24 cellular contexts compared by ENCODE assay signal in genomic region chr11:81331611-81332205, GRCh38.
"Had no signal": no experiment of that assay in that cellular context is flagged by ENCODE, and none has a peak within 500 bp of the region (broad histone marks: within the 10 kb centered on the region; RNA-seq: fewer than 3 reads in every experiment).

No MANE protein-coding gene starts in this region.

- H3K27ac ChIP-seq: heart left ventricle, left lung, lower lobe of right lung, pancreas, prostate gland, sigmoid colon, spleen, suprapubic skin, thoracic aorta, tibial artery, upper lobe of right lung had no signal

- H3K27me3 ChIP-seq: heart left ventricle, left lung, pancreas, sigmoid colon, spleen, suprapubic skin, tibial artery, upper lobe of right lung had no signal

- ATAC-seq: heart left ventricle; left lung; lower lobe of right lung; naive thymus-derived CD4-positive, alpha-beta T cell; natural killer cell treated with Interleukin-12 subunit alpha and Interleukin-12 subunit beta and Interleukin-15 and Interleukin-18, amount 100 ng/mL, for 72 hours; pancreas; stimulated activated effector memory CD8-positive, alpha-beta T cell treated with anti-CD3 and anti-CD28 coated beads, Interleukin-12 subunit alpha, Interleukin-12 subunit beta, amount 100 ng/mL, for 72 hours; upper lobe of right lung had no signal

- H3K4me3 ChIP-seq: heart left ventricle, left lung, lower lobe of right lung, pancreas, prostate gland, sigmoid colon, spleen, suprapubic skin, thoracic aorta, tibial artery, upper lobe of right lung had no signal

- H3K4me1 ChIP-seq: heart left ventricle, left lung, lower lobe of right lung, pancreas, prostate gland, sigmoid colon, spleen, suprapubic skin, tibial artery, upper lobe of right lung had no signal

- H3K9me3 ChIP-seq: heart left ventricle, left lung, lower lobe of right lung, pancreas, prostate gland, sigmoid colon, suprapubic skin, thoracic aorta, tibial artery, upper lobe of right lung had no signal

- DNase-seq: glutamatergic neuron; heart left ventricle; islet precursor cell; left lung; lower lobe of right lung; mammary epithelial cell; mesenchymal stem cell; naive thymus-derived CD4-positive, alpha-beta T cell; nucleus accumbens; pancreas; posterior cingulate gyrus; sigmoid colon; small intestine; spleen; stimulated activated CD4-positive, alpha-beta T cell treated with anti-CD3 and anti-CD28 coated beads, Interleukin-4, amount 100 ng/mL, for 24 hours; stimulated activated naive CD4-positive, alpha-beta T cell; tibial artery; trophoblast cell; upper lobe of right lung had no signal

- H3K36me3 ChIP-seq: heart left ventricle, left lung, lower lobe of right lung, pancreas, prostate gland, sigmoid colon, spleen, suprapubic skin, thoracic aorta, tibial artery, upper lobe of right lung had no signal
